ENCODE assay signal across 14 cellular contexts in genomic region chr2:43778233-43778632, GRCh38. TPM values are rescaled to one million over a fixed set of nuclear protein-coding genes. Genes with fewer than 3 reads are reported as not detected.
DNase-seq lines count a peak whose midpoint lies in the region; ATAC-seq and TF ChIP-seq lines count a peak whose summit lies in the region.
"Had no signal": no experiment of that assay in that cellular context is flagged by ENCODE, and none has a peak within 500 bp of the region (broad histone marks: within the 10 kb centered on the region; RNA-seq: fewer than 3 reads in every experiment).

No MANE protein-coding gene starts in this region.

- TF ChIP-seq CTCF in fibroblast of villous mesenchyme (IDR thresholded peaks at IDR 0.05; ENCODE audit: insufficient read depth, low read depth, low read length) (no peak), suprapubic skin (IDR thresholded peaks at IDR 0.05) (no peak)

- DNase-seq in MG63 (peak; percentile 67), fibroblast of villous mesenchyme (ENCODE audit: low read depth) (peak; percentile 30), suprapubic skin (ENCODE audit: low spot score in 2 of 2) (no peak), NCI-H2081 treated with DMSO at 0.1 percent for 48 hours (lab: John Stamatoyannopoulos, UW) (no peak)
- DNase-seq in activated T-helper 2 cell treated with anti-CD3 and anti-CD28 coated beads, Interferon-gamma antibody, Interleukin-2, Interleukin-4, amounts not matched to agents 10 μg/mL and 5 μg/mL and 100 μg/mL, durations not matched to agents 14 hours and 24 hours and 36 hours (ENCODE audit: low spot score), result no peak
- DNase-seq: Calu3; CD8-positive, alpha-beta T cell; DMS79 treated with DMSO at 0.1 percent for 48 hours; GF-D8 had no signal

- TF ChIP-seq EP300 in suprapubic skin (IDR thresholded peaks at IDR 0.05), result no peak

- no peak for TF ChIP-seq POLR2A in suprapubic skin (IDR thresholded peaks at IDR 0.05)

- H3K27ac Mint-ChIP-seq in activated T-helper 2 cell treated with anti-CD3 and anti-CD28 coated beads, Interferon-gamma antibody, Interleukin-2, Interleukin-4, amounts not matched to agents 10 μg/mL and 5 μg/mL and 100 μg/mL, durations not matched to agents 14 hours and 24 hours and 36 hours, result peak overlapping the region; percentile 47
- H3K27ac Mint-ChIP-seq: B cell; CD8-positive, alpha-beta T cell had no signal

- H3K9me3 ChIP-seq in MG63 (no peaks in the 10 kb centered on the region), suprapubic skin (no peaks in the 10 kb centered on the region)
- H3K9me3 ChIP-seq: BLaER1 treated with 17β-estradiol and CSF1 and Interleukin-3, amounts not matched to agents 10 nM and 100 nM; HAP-1 had no signal

- intact Hi-C loops in activated T-helper 2 cell treated with anti-CD3 and anti-CD28 coated beads, Interferon-gamma antibody, Interleukin-2, Interleukin-4, amounts not matched to agents 10 μg/mL and 5 μg/mL and 100 μg/mL, durations not matched to agents 14 hours and 24 hours and 36 hours (cut with micrococcal nuclease), result loop anchor here (5.0 to 10.0 kb wide), 4 partner anchors 39 to 643 kb away; partner anchors contain the start of genes PPM1B and ZFP36L2

- H3K4me3 ChIP-seq in MG63, result no peak overlapping the region
- H3K4me3 ChIP-seq in fibroblast of villous mesenchyme (ENCODE audit: low read depth, low read length), result no peak overlapping the region
- H3K4me3 ChIP-seq in suprapubic skin, result no peak overlapping the region
- H3K4me3 ChIP-seq: BLaER1 treated with 17β-estradiol and CSF1 and Interleukin-3, amounts not matched to agents 10 nM and 100 nM; HAP-1 had no signal

- no peak overlapping the region for H3K4me3 Mint-ChIP-seq in activated T-helper 2 cell treated with anti-CD3 and anti-CD28 coated beads, Interferon-gamma antibody, Interleukin-2, Interleukin-4, amounts not matched to agents 10 μg/mL and 5 μg/mL and 100 μg/mL, durations not matched to agents 14 hours and 24 hours and 36 hours (ENCODE audit: low read depth)
- H3K4me3 Mint-ChIP-seq: B cell; CD8-positive, alpha-beta T cell had no signal

- no peaks in the 10 kb centered on the region for H3K27me3 Mint-ChIP-seq in activated T-helper 2 cell treated with anti-CD3 and anti-CD28 coated beads, Interferon-gamma antibody, Interleukin-2, Interleukin-4, amounts not matched to agents 10 μg/mL and 5 μg/mL and 100 μg/mL, durations not matched to agents 14 hours and 24 hours and 36 hours (ENCODE audit: low read depth)
- H3K27me3 Mint-ChIP-seq: B cell had no signal

- H3K27me3 ChIP-seq in MG63, result no peaks in the 10 kb centered on the region
- no peaks in the 10 kb centered on the region for H3K27me3 ChIP-seq in suprapubic skin
- H3K27me3 ChIP-seq: BLaER1 treated with 17β-estradiol and CSF1 and Interleukin-3, amounts not matched to agents 10 nM and 100 nM had no signal

- peaks cover 43% of the 10 kb centered on the region for H3K36me3 Mint-ChIP-seq in activated T-helper 2 cell treated with anti-CD3 and anti-CD28 coated beads, Interferon-gamma antibody, Interleukin-2, Interleukin-4, amounts not matched to agents 10 μg/mL and 5 μg/mL and 100 μg/mL, durations not matched to agents 14 hours and 24 hours and 36 hours (ENCODE audit: low read depth)

- peaks cover 42% of the 10 kb centered on the region for H3K4me1 Mint-ChIP-seq in activated T-helper 2 cell treated with anti-CD3 and anti-CD28 coated beads, Interferon-gamma antibody, Interleukin-2, Interleukin-4, amounts not matched to agents 10 μg/mL and 5 μg/mL and 100 μg/mL, durations not matched to agents 14 hours and 24 hours and 36 hours (ENCODE audit: low read depth)

- H3K27ac ChIP-seq in suprapubic skin, result no peak overlapping the region
- H3K27ac ChIP-seq: BLaER1 treated with 17β-estradiol and CSF1 and Interleukin-3, amounts not matched to agents 10 nM and 100 nM; HL-60 had no signal

- no peaks in the 10 kb centered on the region for H3K9me3 Mint-ChIP-seq in activated T-helper 2 cell treated with anti-CD3 and anti-CD28 coated beads, Interferon-gamma antibody, Interleukin-2, Interleukin-4, amounts not matched to agents 10 μg/mL and 5 μg/mL and 100 μg/mL, durations not matched to agents 14 hours and 24 hours and 36 hours
- H3K9me3 Mint-ChIP-seq: CD8-positive, alpha-beta T cell had no signal

- no peaks in the 10 kb centered on the region; the same call in 1 of the 2 replicates for H3K36me3 ChIP-seq in MG63
- H3K36me3 ChIP-seq in suprapubic skin, result peaks cover 23% of the 10 kb centered on the region
- H3K36me3 ChIP-seq: HAP-1 had no signal

- 92% methylated on average over 8 of the region's 8 CpGs for WGBS in suprapubic skin

- H3K4me1 ChIP-seq in suprapubic skin, result peaks cover 8% of the 10 kb centered on the region

- no peak for ATAC-seq in GM19328 (IDR thresholded peaks at IDR 0.05; ENCODE audit: unreplicated experiment)
- ATAC-seq: CD8-positive, alpha-beta T cell had no signal

RNA-seq across cellular contexts. Expression of gene DYNC2LI1, which starts 4.4 kb away (rescaled TPM):
- total RNA-seq in MG63 (2014; rRNA removed; shearing (Covaris generic); ENCODE audit: low replicate concordance), result 22.4 and 22.5 TPM in 2 replicates
- 67.7 and 71.6 TPM in 2 replicates for total RNA-seq in activated T-helper 2 cell treated with anti-CD3 and anti-CD28 coated beads, Interferon-gamma antibody, Interleukin-2, Interleukin-4, amounts not matched to agents 10 μg/mL and 5 μg/mL and 100 μg/mL, durations not matched to agents 14 hours and 24 hours and 36 hours
- total RNA-seq in fibroblast of villous mesenchyme (17.4 and 28.9 TPM in 2 replicates), suprapubic skin (10 to 100 TPM in 3 of 4 donors, 1 to 10 TPM in 1; 9.8 to 48.9 (median 21.2) TPM)

Comparison
In these comparisons a context has a peak if more than half of its experiments do, and no peak if none do; other contexts are left out.
1. DNase-seq: peak in MG63 (single experiment) and fibroblast of villous mesenchyme (single experiment); none in activated T-helper 2 cell treated with anti-CD3 and anti-CD28 coated beads, Interferon-gamma antibody, Interleukin-2, Interleukin-4, amounts not matched to agents 10 μg/mL and 5 μg/mL and 100 μg/mL, durations not matched to agents 14 hours and 24 hours and 36 hours (single experiment), suprapubic skin (0 of 2) and NCI-H2081 treated with DMSO at 0.1 percent for 48 hours (single experiment).